Comparison of ENCODE assay signal across 8 cellular contexts in genomic region chrX:136497556-136498048, GRCh38. TPM values are rescaled to one million over a fixed set of nuclear protein-coding genes. Genes with fewer than 3 reads are reported as not detected.
DNase-seq lines count a peak whose midpoint lies in the region; ATAC-seq and TF ChIP-seq lines count a peak whose summit lies in the region.

Gene HTATSF1, plus strand, starts transcription at chrX:136497592. Its CDS starts 93 bp downstream, at chrX:136497685.

- H3K27ac Mint-ChIP-seq in Caco-2 (ENCODE audit: unreplicated experiment) (peak within 1 kb of the TSS; percentile 83), MCF 10A (ENCODE audit: low read depth, unreplicated experiment) (peak within 1 kb of the TSS; percentile 89)

- H3K27me3 Mint-ChIP-seq in Caco-2 (ENCODE audit: insufficient read depth, unreplicated experiment) = no peaks in the 10 kb centered on the region
- H3K27me3 Mint-ChIP-seq in MCF 10A (ENCODE audit: insufficient read depth, unreplicated experiment) = peaks cover 16% of the 10 kb centered on the region

- H3K9me2 ChIP-seq in Karpas-422 (replicated peaks; ENCODE audit: insufficient read depth, low read length) = no peaks in the 10 kb centered on the region

- no peak for DNase-seq in Caco-2
- DNase-seq in Karpas-422 = peak; percentile 57
- peak; percentile 30 for DNase-seq in MCF 10A (ENCODE audit: unreplicated experiment)
- DNase-seq in kidney glomerular epithelial cell (lab: John Stamatoyannopoulos, UW) = peak; percentile 45
- no peak for DNase-seq in stimulated activated CD4-positive, alpha-beta T cell treated with anti-CD3 and anti-CD28 coated beads, Interleukin-4, amount 100 ng/mL, for 24 hours
- no peak for DNase-seq in stimulated activated CD4-positive, alpha-beta T cell treated with anti-CD3 and anti-CD28 coated beads, Interleukin-4, amount 100 ng/mL, for 1 hour

- H3K4me3 Mint-ChIP-seq in Caco-2 (ENCODE audit: unreplicated experiment) = peak within 1 kb of the TSS; percentile 81
- H3K4me3 Mint-ChIP-seq in MCF 10A (ENCODE audit: unreplicated experiment) = peak within 1 kb of the TSS; percentile 81

- no peaks in the 10 kb centered on the region for H3K4me1 Mint-ChIP-seq in Caco-2 (ENCODE audit: low read depth, unreplicated experiment)
- H3K4me1 Mint-ChIP-seq in MCF 10A (ENCODE audit: insufficient read depth, unreplicated experiment) = no peaks in the 10 kb centered on the region

- peak within 1 kb of the TSS; percentile 87 for H3K9ac ChIP-seq in Karpas-422 (ENCODE audit: low read length)
- H3K9ac ChIP-seq in subcutaneous abdominal adipose tissue (ENCODE audit: low read length in 5 of 5) = peak within 1 kb of the TSS; percentile 30 to 79 (median 66)

- no peak for TF ChIP-seq CTCF in Caco-2 (IDR thresholded peaks at IDR 0.05; ENCODE audit: insufficient read depth in 1 of 2, low read depth in 1 of 2, low read length in 1 of 2, severe bottlenecking in 1 of 2, unreplicated experiment in 1 of 2)
- TF ChIP-seq CTCF in MCF 10A (IDR thresholded peaks at IDR 0.05; ENCODE audit: unreplicated experiment) = no peak

- no peaks in the 10 kb centered on the region for H4K20me1 ChIP-seq in Karpas-422 (ENCODE audit: insufficient read depth, low read depth, low read length)

- H3K4me3 ChIP-seq in Caco-2 (ENCODE audit: low read depth, low read length) (peak within 1 kb of the TSS; percentile 82), Karpas-422 (ENCODE audit: low read length) (peak within 1 kb of the TSS; percentile 77), subcutaneous abdominal adipose tissue (ENCODE audit: low read depth in 1 of 5, low read length in 5 of 5) (peak within 1 kb of the TSS; percentile 54 to 90 (median 71))

- no peaks in the 10 kb centered on the region for H3K9me3 Mint-ChIP-seq in Caco-2 (ENCODE audit: unreplicated experiment)
- H3K9me3 Mint-ChIP-seq in MCF 10A (ENCODE audit: unreplicated experiment) = no peaks in the 10 kb centered on the region

- TSS peak; percentile 33 for BruUV-seq in Caco-2 (replicated peaks; lab: Mats Ljungman, UMichigan)
- no TSS peak for BruUV-seq in MCF 10A (replicated peaks; lab: Mats Ljungman, UMichigan)

- peak; percentile 12 for ATAC-seq in GM21423 (IDR thresholded peaks at IDR 0.05; ENCODE audit: unreplicated experiment)

- H2AFZ ChIP-seq in Karpas-422 (ENCODE audit: low read length) = 0 out of 2 replicates have a peak within 1 kb of the TSS, but pooled peaks have one; percentile 64

- peak within 1 kb of the TSS; percentile 71 for H3K27ac ChIP-seq in Karpas-422 (ENCODE audit: low read length)
- H3K27ac ChIP-seq in subcutaneous abdominal adipose tissue (ENCODE audit: low read depth, low read length) = peak within 1 kb of the TSS; percentile 73

- peaks cover 6% of the 10 kb centered on the region for H3K36me3 Mint-ChIP-seq in Caco-2 (ENCODE audit: insufficient read depth, unreplicated experiment)
- peaks cover 17% of the 10 kb centered on the region for H3K36me3 Mint-ChIP-seq in MCF 10A (ENCODE audit: insufficient read depth, unreplicated experiment)

- H3K27me3 ChIP-seq in Caco-2 (replicated peaks; ENCODE audit: control insufficient read depth, insufficient read depth, low read length) (no peaks in the 10 kb centered on the region), Karpas-422 (ENCODE audit: low read length) (no peaks in the 10 kb centered on the region), subcutaneous abdominal adipose tissue (ENCODE audit: control insufficient read depth in 5 of 5, insufficient read depth in 4 of 5, low read length in 5 of 5) (peaks cover 0 to 6% (median 0%) of the 10 kb centered on the region in 5 donors)

- peaks cover 26% of the 10 kb centered on the region for H3K79me2 ChIP-seq in Karpas-422 (ENCODE audit: low read length)

- intact Hi-C loops in Caco-2 (cut with micrococcal nuclease; ENCODE audit: unreplicated experiment) (loop anchor here (2.0 to 5.0 kb wide), 3 partner anchors 35 to 247 kb away; partner anchors contain the start of genes MAP7D3 and VGLL1), MCF 10A (cut with micrococcal nuclease) (loop anchor here (1.0 to 10.0 kb wide), 4 partner anchors 80 to 473 kb away; no protein-coding TSS in a partner anchor)

- H3K9me3 ChIP-seq in Caco-2 (no peaks in the 10 kb centered on the region), Karpas-422 (ENCODE audit: low read length) (no peaks in the 10 kb centered on the region), subcutaneous abdominal adipose tissue (ENCODE audit: control insufficient read depth in 5 of 5, low read length in 5 of 5) (no peaks in the 10 kb centered on the region)

- no peaks in the 10 kb centered on the region for H3K36me3 ChIP-seq in Caco-2 (ENCODE audit: control insufficient read depth, insufficient read depth, low read length)
- H3K36me3 ChIP-seq in Karpas-422 (ENCODE audit: insufficient read depth, low read length) = peaks cover 16% of the 10 kb centered on the region; the same call in 1 of the 2 replicates
- peaks cover 0 to 19% (median 9%) of the 10 kb centered on the region in 5 donors for H3K36me3 ChIP-seq in subcutaneous abdominal adipose tissue (ENCODE audit: control insufficient read depth in 5 of 5, insufficient read depth in 5 of 5, low read length in 5 of 5)

- H3K4me2 ChIP-seq in Karpas-422 (ENCODE audit: low read depth, low read length, poor library complexity, severe bottlenecking) = peak within 1 kb of the TSS; percentile 70

- POLR2A ChIA-PET in Caco-2 (lab: Charles Lee) = interaction anchor here (0.6 to 1.0 kb wide), 2 partner anchors 31 to 375 kb away, joined by 3 to 18 read pairs; no protein-coding TSS in a partner anchor
- POLR2A ChIA-PET in MCF 10A (lab: Yijun Ruan, JAX) = interaction anchor here (1.0 to 1.2 kb wide), 3 partner anchors 13 to 28 kb away, joined by 3 to 5 read pairs (median 4); no protein-coding TSS in a partner anchor

- CTCF ChIA-PET in Caco-2 (lab: Charles Lee) = no interaction called here
- CTCF ChIA-PET in MCF 10A (lab: Yijun Ruan, JAX) = interaction anchor here (0.6 to 0.7 kb wide), 2 partner anchors 281 to 311 kb away, joined by 3 read pairs; no protein-coding TSS in a partner anchor

- H3K4me1 ChIP-seq in Caco-2 (no peaks in the 10 kb centered on the region), Karpas-422 (ENCODE audit: low read length) (peaks cover 21% of the 10 kb centered on the region), subcutaneous abdominal adipose tissue (ENCODE audit: control insufficient read depth in 5 of 5, insufficient read depth in 5 of 5, low read length in 5 of 5) (peaks cover 0 to 19% (median 13%) of the 10 kb centered on the region in 5 donors)

RNA-seq across cellular contexts. Expression of gene HTATSF1, which starts in this region (rescaled TPM):
- 36.5 and 38.3 TPM in 2 replicates for total RNA-seq in Caco-2 (2022)
- total RNA-seq in Karpas-422 (2014; rRNA removed; shearing (Covaris generic); ENCODE audit: low replicate concordance) = 25.3 and 48.1 TPM in 2 replicates
- 17.6 and 23.3 TPM in 2 replicates for total RNA-seq in MCF 10A (2022)

Comparison
In these comparisons a context has a peak if more than half of its experiments do, and no peak if none do; other contexts are left out.
1. DNase-seq: peak in Karpas-422 (single experiment), MCF 10A (single experiment) and kidney glomerular epithelial cell (single experiment); none in Caco-2 (0 of 2), stimulated activated CD4-positive, alpha-beta T cell treated with anti-CD3 and anti-CD28 coated beads, Interleukin-4, amount 100 ng/mL, for 24 hours (single experiment) and stimulated activated CD4-positive, alpha-beta T cell treated with anti-CD3 and anti-CD28 coated beads, Interleukin-4, amount 100 ng/mL, for 1 hour (single experiment).
2. Peak in every context shown above with its lines, with median percentiles within 50 percentile points of each other: H3K4me3 ChIP-seq.